Comparison of ENCODE assay signal across 19 cellular contexts in the genomic region with DNA sequence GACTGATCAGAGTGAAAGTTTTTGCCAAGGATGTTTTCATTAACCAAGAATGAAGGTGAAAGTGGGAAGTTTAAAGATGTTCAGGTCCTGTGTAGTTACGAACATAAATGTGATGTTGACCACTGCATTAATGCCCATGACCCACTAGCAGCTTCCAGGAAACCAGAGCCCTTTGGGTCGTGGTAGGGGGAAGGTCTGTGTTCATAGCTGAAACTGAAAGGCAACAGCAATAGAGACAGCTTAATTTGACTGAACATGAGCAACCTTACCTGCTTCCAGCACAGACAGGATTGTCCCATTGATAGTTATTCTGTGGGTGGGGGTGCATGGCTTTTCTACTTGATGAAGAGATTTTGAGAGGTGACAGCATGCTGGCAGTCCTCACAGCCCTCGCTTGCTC. TPM values are rescaled to one million over a fixed set of nuclear protein-coding genes. Genes with fewer than 3 reads are reported as not detected.
DNase-seq lines count a peak whose midpoint lies in the region; ATAC-seq and TF ChIP-seq lines count a peak whose summit lies in the region.
"Had no signal": no experiment of that assay in that cellular context is flagged by ENCODE, and none has a peak within 500 bp of the region (broad histone marks: within the 10 kb centered on the region; RNA-seq: fewer than 3 reads in every experiment).

No MANE protein-coding gene starts in this region.

- H3K9me3 ChIP-seq in trophoblast cell (ENCODE audit: insufficient read depth, low read depth, low read length), result no peaks in the 10 kb centered on the region
- H3K9me3 ChIP-seq: heart right ventricle, Peyer's patch, spleen had no signal

- H3K23ac ChIP-seq in trophoblast cell (ENCODE audit: low read length), result peak overlapping the region; percentile 90

- DNase-seq in activated CD4-positive, alpha-beta T cell treated with anti-CD3 and anti-CD28 coated beads, Interleukin-2, amount 10 ng/mL, durations not matched to agents 24 days and 14 days, result no peak
- no peak for DNase-seq in activated CD4-positive, alpha-beta T cell treated with anti-CD3 and anti-CD28 coated beads for 48 hours
- DNase-seq in activated naive CD8-positive, alpha-beta T cell treated with anti-CD3 and anti-CD28 coated beads, Interleukin-2, amount 10 ng/mL, durations not matched to agents 7 days and 5 days, result no peak
- DNase-seq in trophoblast cell (no peak), NCI-H510A (lab: John Stamatoyannopoulos, UW) (no peak), kidney glomerular epithelial cell (lab: John Stamatoyannopoulos, UW) (no peak), erythroblast (lab: John Stamatoyannopoulos, UW) (no peak)
- DNase-seq: 8988T; activated CD8-positive, alpha-beta memory T cell treated with anti-CD3 and anti-CD28 coated beads, Interleukin-2, amount 50 U/mL, for 4 hours; cerebellar nuclear complex; heart right ventricle; NCI-H187 treated with DMSO at 0.1 percent for 48 hours; NCI-H526; Peyer's patch; posterior cingulate gyrus; spleen had no signal

- H4K12ac ChIP-seq in trophoblast cell (ENCODE audit: low read depth, low read length), result no peak overlapping the region

- no peak overlapping the region for H2BK12ac ChIP-seq in trophoblast cell (ENCODE audit: low read length)

- no peaks in the 10 kb centered on the region for H3K9me3 Mint-ChIP-seq in activated CD4-positive, alpha-beta T cell treated with anti-CD3 and anti-CD28 coated beads, Interleukin-2, amount 10 ng/mL, durations not matched to agents 24 days and 14 days
- H3K9me3 Mint-ChIP-seq in activated naive CD8-positive, alpha-beta T cell treated with anti-CD3 and anti-CD28 coated beads, Interleukin-2, amount 10 ng/mL, durations not matched to agents 7 days and 5 days, result peaks cover 2% of the 10 kb centered on the region

- no peak overlapping the region for H2AFZ ChIP-seq in trophoblast cell (ENCODE audit: insufficient read depth, low read length, poor library complexity)

- no peak overlapping the region for H3K4ac ChIP-seq in trophoblast cell (ENCODE audit: low read depth, low read length)

- peaks cover 39% of the 10 kb centered on the region for H3K4me1 Mint-ChIP-seq in activated CD4-positive, alpha-beta T cell treated with anti-CD3 and anti-CD28 coated beads, Interleukin-2, amount 10 ng/mL, durations not matched to agents 24 days and 14 days
- H3K4me1 Mint-ChIP-seq in activated naive CD8-positive, alpha-beta T cell treated with anti-CD3 and anti-CD28 coated beads, Interleukin-2, amount 10 ng/mL, durations not matched to agents 7 days and 5 days, result peaks cover 41% of the 10 kb centered on the region

- H3K4me2 ChIP-seq in trophoblast cell (ENCODE audit: low read length), result no peak overlapping the region

- peaks cover 18% of the 10 kb centered on the region for H3K36me3 Mint-ChIP-seq in activated CD4-positive, alpha-beta T cell treated with anti-CD3 and anti-CD28 coated beads, Interleukin-2, amount 10 ng/mL, durations not matched to agents 24 days and 14 days (ENCODE audit: low read depth)
- H3K36me3 Mint-ChIP-seq in activated naive CD8-positive, alpha-beta T cell treated with anti-CD3 and anti-CD28 coated beads, Interleukin-2, amount 10 ng/mL, durations not matched to agents 7 days and 5 days, result peaks cover 32% of the 10 kb centered on the region

- no peak overlapping the region for H3K18ac ChIP-seq in trophoblast cell (ENCODE audit: low read length)

- no peak overlapping the region for H3K27ac ChIP-seq in trophoblast cell (ENCODE audit: low read depth, low read length)
- H3K27ac ChIP-seq: C4-2B, Peyer's patch had no signal

- H3K4me1 ChIP-seq in trophoblast cell (ENCODE audit: control insufficient read depth in 1 of 2, insufficient read depth in 2 of 2, low read length in 2 of 2), result no peaks in the 10 kb centered on the region

- no peak overlapping the region for H3K4me3 ChIP-seq in trophoblast cell (ENCODE audit: low read depth, low read length)
- H3K4me3 ChIP-seq: heart right ventricle, Peyer's patch, spleen had no signal

- H3K27me3 ChIP-seq in trophoblast cell (ENCODE audit: insufficient read depth, low read length), result no peaks in the 10 kb centered on the region
- H3K27me3 ChIP-seq: heart right ventricle, Peyer's patch, spleen had no signal

- H2BK5ac ChIP-seq in trophoblast cell (ENCODE audit: low read depth, low read length, poor library complexity), result no peak overlapping the region

- POLR2A ChIA-PET in activated naive CD8-positive, alpha-beta T cell treated with anti-CD3 and anti-CD28 coated beads, Interleukin-2, amount 10 ng/mL, durations not matched to agents 7 days and 5 days (lab: Charles Lee), result interaction anchor here (1.4 kb wide), 1 partner anchor 21 kb away, joined by 7 read pairs; a partner anchor contains a TSS

- peaks cover 7% of the 10 kb centered on the region for H3K79me2 ChIP-seq in trophoblast cell (ENCODE audit: control insufficient read depth, insufficient read depth, low read length, poor library complexity)

- H3K9ac ChIP-seq in trophoblast cell (ENCODE audit: low read length), result no peak overlapping the region

- no peak overlapping the region for H3K14ac ChIP-seq in trophoblast cell (ENCODE audit: low read length)

- no peaks in the 10 kb centered on the region for H3K27me3 Mint-ChIP-seq in activated CD4-positive, alpha-beta T cell treated with anti-CD3 and anti-CD28 coated beads, Interleukin-2, amount 10 ng/mL, durations not matched to agents 24 days and 14 days
- no peaks in the 10 kb centered on the region for H3K27me3 Mint-ChIP-seq in activated naive CD8-positive, alpha-beta T cell treated with anti-CD3 and anti-CD28 coated beads, Interleukin-2, amount 10 ng/mL, durations not matched to agents 7 days and 5 days

- no CpG with 5 or more reads among the region's 3 CpGs for WGBS in trophoblast cell (ENCODE audit: extremely low coverage, insufficient coverage, insufficient read length)

- H2AK5ac ChIP-seq in trophoblast cell (ENCODE audit: low read length), result no peak overlapping the region

- H3K36me3 ChIP-seq in trophoblast cell (ENCODE audit: control insufficient read depth in 1 of 2, insufficient read depth in 2 of 2, low read length in 2 of 2), result peaks cover 7 to 8% of the 10 kb centered on the region in 2 experiments

- intact Hi-C loops in activated CD4-positive, alpha-beta T cell treated with anti-CD3 and anti-CD28 coated beads, Interleukin-2, amount 10 ng/mL, durations not matched to agents 24 days and 14 days (cut with micrococcal nuclease), result no loop called here

- no peak overlapping the region for H3K4me3 Mint-ChIP-seq in activated CD4-positive, alpha-beta T cell treated with anti-CD3 and anti-CD28 coated beads, Interleukin-2, amount 10 ng/mL, durations not matched to agents 24 days and 14 days
- H3K4me3 Mint-ChIP-seq in activated naive CD8-positive, alpha-beta T cell treated with anti-CD3 and anti-CD28 coated beads, Interleukin-2, amount 10 ng/mL, durations not matched to agents 7 days and 5 days, result no peak overlapping the region

- no peak overlapping the region for H2BK120ac ChIP-seq in trophoblast cell (ENCODE audit: insufficient read depth, low read length, poor library complexity)

- ATAC-seq in HG02623 (IDR thresholded peaks at IDR 0.05; ENCODE audit: unreplicated experiment), result peak; percentile 72
- ATAC-seq in activated naive CD8-positive, alpha-beta T cell treated with anti-CD3 and anti-CD28 coated beads, Interleukin-2, amount 10 ng/mL, durations not matched to agents 7 days and 5 days (ENCODE audit: low read depth), result no peak
- ATAC-seq: HCT116 had no signal

- H4K8ac ChIP-seq in trophoblast cell (ENCODE audit: low read depth, low read length), result no peak overlapping the region

- H3K79me1 ChIP-seq in trophoblast cell (ENCODE audit: low read length), result no peaks in the 10 kb centered on the region

- TF ChIP-seq POLR2A in erythroblast (IDR thresholded peaks at IDR 0.05; ENCODE audit: low read length), result no peak

- H3K27ac Mint-ChIP-seq in activated CD4-positive, alpha-beta T cell treated with anti-CD3 and anti-CD28 coated beads, Interleukin-2, amount 10 ng/mL, durations not matched to agents 24 days and 14 days, result peak overlapping the region; percentile 29
- H3K27ac Mint-ChIP-seq in activated naive CD8-positive, alpha-beta T cell treated with anti-CD3 and anti-CD28 coated beads, Interleukin-2, amount 10 ng/mL, durations not matched to agents 7 days and 5 days, result peak overlapping the region; percentile 54

- no peak overlapping the region for H4K91ac ChIP-seq in trophoblast cell (ENCODE audit: low read depth, low read length)

RNA-seq across cellular contexts. Expression of a gene that starts 21.1 kb away (rescaled TPM):
- total RNA-seq in activated CD4-positive, alpha-beta T cell treated with anti-CD3 and anti-CD28 coated beads, Interleukin-2, amount 10 ng/mL, durations not matched to agents 24 days and 14 days, result 106 and 113 TPM in 2 replicates
- 100 to 1,000 TPM; 127 to 135 TPM for total RNA-seq in activated naive CD8-positive, alpha-beta T cell treated with anti-CD3 and anti-CD28 coated beads, Interleukin-2, amount 10 ng/mL, durations not matched to agents 7 days and 5 days
- 57.9 and 61.3 TPM in 2 replicates for polyA plus RNA-seq in trophoblast cell (2013)
